In genomic region chr15:78984041-78984440, GRCh38 we compare ENCODE assay signal across 21 cellular contexts.
"Had no signal": no experiment of that assay in that cellular context is flagged by ENCODE, and none has a peak within 500 bp of the region (broad histone marks: within the 10 kb centered on the region; RNA-seq: fewer than 3 reads in every experiment).

No MANE protein-coding gene starts in this region.

- ATAC-seq: HepG2 had no signal

- H3K36me3 ChIP-seq: SJSA1 had no signal

- H3K27me3 ChIP-seq: MG63, SJSA1 had no signal

- DNase-seq: IMR-90, Karpas-422, KG1, MG63, NCI-H1092, NCI-H1105 treated with DMSO at 0.1 percent for 48 hours, NCI-H1417 treated with DMSO at 0.1 percent for 48 hours, NCI-H146, NCI-H1694 treated with DMSO at 0.1 percent for 48 hours, NCI-H1930, NCI-H2081, NCI-H2107, NCI-H2227 treated with DMSO at 0.1 percent for 48 hours, NCI-H524, NCI-H526 treated with DMSO at 0.1 percent for 48 hours, NCI-H748 treated with DMSO at 0.1 percent for 48 hours, SHP77 treated with DMSO at 0.1 percent for 48 hours had no signal

- H3K9me3 ChIP-seq: MG63, SJSA1 had no signal

- H3K4me3 ChIP-seq: MG63, SJSA1, SK-N-MC had no signal

- H3K27ac ChIP-seq: RWPE1, SJSA1, SK-N-MC had no signal
